In genomic region chr15:76931397-76932089, GRCh38 we compare ENCODE assay signal across 8 cellular contexts. TPM values are rescaled to one million over a fixed set of nuclear protein-coding genes. Genes with fewer than 3 reads are reported as not detected.
DNase-seq lines count a peak whose midpoint lies in the region; ATAC-seq, FAIRE-seq and TF ChIP-seq lines count a peak whose summit lies in the region.

Gene RCN2 (plus strand): TSS chr15:76931749. CDS start chr15:76931842, 93 bp downstream.

- DNase-seq in GM06990 (ENCODE audit: extremely low read depth, insufficient read length), result peak; percentile 95
- peak; percentile 99 for DNase-seq in NB4 (ENCODE audit: low read depth)
- peak; percentile 93 for DNase-seq in SK-N-DZ (ENCODE audit: low spot score)
- peak; percentile 95 for DNase-seq in activated naive CD4-positive, alpha-beta T cell treated with anti-CD3 and anti-CD28 coated beads for 36 hours
- peak; percentile 90 to 95 for DNase-seq in frontal cortex (ENCODE audit: low spot score in 2 of 2)
- peak; percentile 92 for DNase-seq in neuronal stem cell (ENCODE audit: low spot score)

- no peaks in the 10 kb centered on the region for H3K27me3 Mint-ChIP-seq in activated naive CD4-positive, alpha-beta T cell treated with anti-CD3 and anti-CD28 coated beads for 36 hours (ENCODE audit: low read depth)

- H3K27ac ChIP-seq in neuronal stem cell (replicated peaks; ENCODE audit: low read length) (peak within 1 kb of the TSS; percentile 91), subcutaneous abdominal adipose tissue (ENCODE audit: low read depth, low read length) (peak within 1 kb of the TSS; percentile 35)

- peak within 1 kb of the TSS; percentile 98 for H3K18ac ChIP-seq in neuronal stem cell (ENCODE audit: low read length)

- peak within 1 kb of the TSS; percentile 66 for H2BK12ac ChIP-seq in neuronal stem cell (ENCODE audit: low read length)

- WGBS in neuronal stem cell (ENCODE audit: extremely low coverage in 2 of 2, insufficient read length in 2 of 2, insufficient replicate concordance in 1 of 2), 2 donors, result no CpG with 5 or more reads among the region's 90 CpGs

- TF ChIP-seq CTCF in GM06990 (IDR thresholded peaks at IDR 0.05; ENCODE audit: insufficient read depth, low read length, poor library complexity, severe bottlenecking) (no peak), NB4 (IDR thresholded peaks at IDR 0.05; ENCODE audit: low read depth, low read length) (no peak)

- CTCF ChIA-PET in activated naive CD4-positive, alpha-beta T cell treated with anti-CD3 and anti-CD28 coated beads for 36 hours (lab: Charles Lee), result interaction anchor here (1.3 kb wide), 1 partner anchor 26 kb away, joined by 3 read pairs; the partner anchor contains the start of gene SCAPER

- peak; percentile 97 for TF ChIP-seq POLR2A in NB4 (IDR thresholded peaks at IDR 0.05; ENCODE audit: extremely low read depth, insufficient read length)

- H2AFZ ChIP-seq in neuronal stem cell (ENCODE audit: low read length), result peak within 1 kb of the TSS; percentile 83

- H3K4me2 ChIP-seq in neuronal stem cell (ENCODE audit: insufficient read depth, low read length, poor library complexity, severe bottlenecking), result peak within 1 kb of the TSS; percentile 65

- H4K8ac ChIP-seq in neuronal stem cell (ENCODE audit: low read depth, low read length), result no peak within 1 kb of the TSS

- peak; percentile 99 for ATAC-seq in HG02571 (IDR thresholded peaks at IDR 0.05; ENCODE audit: unreplicated experiment)

- H4K91ac ChIP-seq in neuronal stem cell (ENCODE audit: low read depth, low read length, poor library complexity), result no peak within 1 kb of the TSS

- peak within 1 kb of the TSS; percentile 98 for H3K9ac ChIP-seq in neuronal stem cell (ENCODE audit: low read depth, low read length, poor library complexity)
- peak within 1 kb of the TSS; percentile 51 to 91 (median 89) for H3K9ac ChIP-seq in subcutaneous abdominal adipose tissue (ENCODE audit: low read length in 5 of 5)

- H3K4me1 Mint-ChIP-seq in activated naive CD4-positive, alpha-beta T cell treated with anti-CD3 and anti-CD28 coated beads for 36 hours (ENCODE audit: low read depth), result peaks cover 26% of the 10 kb centered on the region

- peak within 1 kb of the TSS; percentile 49 for H2BK120ac ChIP-seq in neuronal stem cell (ENCODE audit: low read depth, low read length)

- FAIRE-seq in frontal cortex (lab: Jason Lieb, UNC), result no peak

- intact Hi-C loops in activated naive CD4-positive, alpha-beta T cell treated with anti-CD3 and anti-CD28 coated beads for 36 hours (cut with micrococcal nuclease), result loop anchor here (1.0 to 5.0 kb wide), 3 partner anchors 26 to 91 kb away; partner anchors contain the start of genes PSTPIP1 and SCAPER

- H3K4ac ChIP-seq in neuronal stem cell (ENCODE audit: low read length), result peak within 1 kb of the TSS; percentile 66

- peak within 1 kb of the TSS; percentile 90 for H3K4me3 Mint-ChIP-seq in activated naive CD4-positive, alpha-beta T cell treated with anti-CD3 and anti-CD28 coated beads for 36 hours

- peak within 1 kb of the TSS; percentile 96 for H3K23ac ChIP-seq in neuronal stem cell (ENCODE audit: low read depth, low read length, poor library complexity)

- H2BK15ac ChIP-seq in neuronal stem cell (ENCODE audit: low read length), result peak within 1 kb of the TSS; percentile 12

- H3K27me3 ChIP-seq in GM06990 (replicated peaks; ENCODE audit: control insufficient read depth, insufficient read depth, low read length) (no peaks in the 10 kb centered on the region), neuronal stem cell (ENCODE audit: control insufficient read depth in 3 of 3, insufficient read depth in 3 of 3, low read depth in 1 of 3, low read length in 3 of 3) (peaks cover 0 to 3% (median 0%) of the 10 kb centered on the region in 3 experiments), subcutaneous abdominal adipose tissue (ENCODE audit: control insufficient read depth in 5 of 5, insufficient read depth in 4 of 5, low read length in 5 of 5) (no peaks in the 10 kb centered on the region)

- H2BK5ac ChIP-seq in neuronal stem cell (ENCODE audit: low read length), result peak within 1 kb of the TSS; percentile 94

- H3K36me3 ChIP-seq in GM06990 (ENCODE audit: control insufficient read depth, insufficient read depth, low read length) (no peaks in the 10 kb centered on the region; the same call in 1 of the 2 replicates), neuronal stem cell (replicated peaks in 1 of 2; ENCODE audit: control insufficient read depth in 2 of 2, insufficient read depth in 2 of 2, low read length in 2 of 2) (peaks cover 8 to 42% of the 10 kb centered on the region in 2 donors), subcutaneous abdominal adipose tissue (ENCODE audit: control insufficient read depth in 5 of 5, insufficient read depth in 5 of 5, low read length in 5 of 5) (peaks cover 2 to 15% (median 12%) of the 10 kb centered on the region in 5 donors)

- H3K9me3 Mint-ChIP-seq in activated naive CD4-positive, alpha-beta T cell treated with anti-CD3 and anti-CD28 coated beads for 36 hours, result no peaks in the 10 kb centered on the region

- H3K14ac ChIP-seq in neuronal stem cell (ENCODE audit: low read length), result peak within 1 kb of the TSS; percentile 95

- H3K27ac Mint-ChIP-seq in activated naive CD4-positive, alpha-beta T cell treated with anti-CD3 and anti-CD28 coated beads for 36 hours, result peak within 1 kb of the TSS; percentile 78

- no peaks in the 10 kb centered on the region for H3K79me1 ChIP-seq in neuronal stem cell (ENCODE audit: low read depth, low read length)

- H3K36me3 Mint-ChIP-seq in activated naive CD4-positive, alpha-beta T cell treated with anti-CD3 and anti-CD28 coated beads for 36 hours (ENCODE audit: low read depth), result peaks cover 18% of the 10 kb centered on the region

- H3K9me3 ChIP-seq in neuronal stem cell (replicated peaks in 1 of 2; ENCODE audit: control insufficient read depth in 2 of 2, insufficient read depth in 1 of 2, low read depth in 1 of 2, low read length in 2 of 2) (no peaks in the 10 kb centered on the region), subcutaneous abdominal adipose tissue (ENCODE audit: control insufficient read depth in 5 of 5, low read length in 5 of 5) (no peaks in the 10 kb centered on the region)

- peak within 1 kb of the TSS; percentile 34 for H2AK5ac ChIP-seq in neuronal stem cell (ENCODE audit: low read depth, low read length)

- H3K4me3 ChIP-seq in GM06990 (replicated peaks; ENCODE audit: low read depth, low read length) (peak within 1 kb of the TSS; percentile 83), NB4 (ENCODE audit: low read depth, low read length) (peak within 1 kb of the TSS; percentile 88), neuronal stem cell (ENCODE audit: low read length in 2 of 2) (peak within 1 kb of the TSS; percentile 92 to 99), subcutaneous abdominal adipose tissue (ENCODE audit: low read depth in 1 of 5, low read length in 5 of 5) (peak within 1 kb of the TSS; percentile 73 to 89 (median 80))

- H3K4me1 ChIP-seq in neuronal stem cell (ENCODE audit: control insufficient read depth in 2 of 2, insufficient read depth in 1 of 2, low read depth in 1 of 2, low read length in 2 of 2) (peaks cover 2 to 25% of the 10 kb centered on the region in 2 donors), subcutaneous abdominal adipose tissue (ENCODE audit: control insufficient read depth in 5 of 5, insufficient read depth in 5 of 5, low read length in 5 of 5) (peaks cover 2 to 15% (median 13%) of the 10 kb centered on the region in 5 donors)

RNA-seq across cellular contexts. Expression of gene RCN2, which starts in this region (rescaled TPM):
- polyA plus RNA-seq in SK-N-DZ (2014; cell fraction: cytosol; rRNA removed), result 252 and 268 TPM in 2 replicates
- polyA plus RNA-seq in SK-N-DZ (2014; cell fraction: nucleus; rRNA removed), result 207 and 238 TPM in 2 replicates
- total RNA-seq in activated naive CD4-positive, alpha-beta T cell treated with anti-CD3 and anti-CD28 coated beads for 36 hours, result 10 to 100 TPM; 23.7 to 25.2 TPM
- total RNA-seq in frontal cortex, result 65.2 TPM
- polyA plus RNA-seq in neuronal stem cell (2013, experiment 1 of 2), result 246 TPM
- 252 TPM for polyA plus RNA-seq in neuronal stem cell (2013, experiment 2 of 2)

Comparison
In these comparisons a context has a peak if more than half of its experiments do, and no peak if none do; other contexts are left out.
1. Peak in every context shown above with its lines: DNase-seq, ATAC-seq, H3K4me3 ChIP-seq and H3K27ac ChIP-seq.